ENCODE assay signal across 1 cellular context in the genomic region with DNA sequence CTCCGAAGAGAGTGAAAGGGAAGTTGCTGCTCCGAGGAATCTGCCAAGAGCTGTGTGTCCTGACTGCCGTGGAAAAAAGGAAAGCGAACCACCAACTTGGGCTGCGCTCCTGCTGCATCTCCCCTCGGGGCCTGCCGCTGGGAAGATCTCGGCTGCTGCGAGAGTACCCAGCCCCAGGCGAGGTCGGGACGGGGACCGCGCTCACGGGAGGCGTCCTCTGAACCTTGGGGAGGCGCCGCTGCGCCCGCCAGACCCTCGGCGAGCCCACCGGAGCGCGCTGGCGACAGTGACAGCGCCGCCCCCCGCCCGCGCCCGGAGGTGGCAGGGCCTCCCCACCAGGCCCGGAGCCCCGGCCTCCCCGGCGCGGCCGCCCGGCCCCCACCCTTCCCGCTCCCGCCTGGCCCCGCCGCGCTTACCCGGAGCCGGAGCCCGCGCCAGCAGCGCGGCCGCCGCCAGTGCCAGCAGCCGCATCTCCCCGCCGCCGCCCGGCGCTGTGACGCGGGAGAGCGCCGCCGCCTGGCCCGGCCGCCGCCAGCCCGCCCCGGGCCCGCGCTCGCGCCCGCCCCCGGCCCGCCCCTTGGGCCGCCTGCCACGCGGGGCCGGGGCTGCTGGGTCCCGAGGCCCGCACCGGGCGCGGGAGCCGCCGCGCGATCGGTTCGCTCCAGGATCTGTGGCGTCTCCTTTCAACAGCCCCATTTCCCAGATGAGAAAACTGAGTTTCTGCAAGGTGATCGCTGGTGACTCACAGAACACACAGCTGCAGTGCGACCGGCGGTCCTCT.
TF ChIP-seq lines count a peak whose summit lies in the region.

A gene with protein sequence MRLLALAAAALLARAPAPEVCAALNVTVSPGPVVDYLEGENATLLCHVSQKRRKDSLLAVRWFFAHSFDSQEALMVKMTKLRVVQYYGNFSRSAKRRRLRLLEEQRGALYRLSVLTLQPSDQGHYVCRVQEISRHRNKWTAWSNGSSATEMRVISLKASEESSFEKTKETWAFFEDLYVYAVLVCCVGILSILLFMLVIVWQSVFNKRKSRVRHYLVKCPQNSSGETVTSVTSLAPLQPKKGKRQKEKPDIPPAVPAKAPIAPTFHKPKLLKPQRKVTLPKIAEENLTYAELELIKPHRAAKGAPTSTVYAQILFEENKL (minus strand): TSS at position 508 of the 781 bp plus-strand sequence. CDS start 37 bp downstream, at position 471.

TF ChIP-seq in H1, 55 proteins besides CTCF, POLR2A, EP300 and RAD21 (continued from another document):
- TF ChIP-seq SP2 (IDR thresholded peaks at IDR 0.05; ENCODE audit: low read length) (no peak), CHD1 (IDR thresholded peaks at IDR 0.05; ENCODE audit: low read depth, low read length) (no peak), RBBP5 (IDR thresholded peaks at IDR 0.05; ENCODE audit: borderline replicate concordance, low read depth, low read length) (no peak), SP4 (IDR thresholded peaks at IDR 0.05; ENCODE audit: low read length) (no peak), KDM5A (IDR thresholded peaks at IDR 0.05; ENCODE audit: low read length) (no peak), SP1 (IDR thresholded peaks at IDR 0.05; ENCODE audit: low read depth, low read length) (no peak), RNF2 (IDR thresholded peaks at IDR 0.05; ENCODE audit: borderline replicate concordance, low read depth, low read length, missing control alignments, poor library complexity, severe bottlenecking) (no peak), JUND (IDR thresholded peaks at IDR 0.05; ENCODE audit: low read length) (no peak), TCF12 (IDR thresholded peaks at IDR 0.05; ENCODE audit: low read depth, low read length) (no peak), BCL11A (IDR thresholded peaks at IDR 0.05; ENCODE audit: low read depth in 2 of 2, low read length in 2 of 2) (no peak), SIX5 (IDR thresholded peaks at IDR 0.05; ENCODE audit: low read depth, low read length) (no peak), GTF2F1 (IDR thresholded peaks at IDR 0.05; ENCODE audit: borderline replicate concordance, low read depth, low read length) (no peak), CTBP2 (IDR thresholded peaks at IDR 0.05; ENCODE audit: borderline replicate concordance, insufficient read depth, insufficient read length, low read length) (no peak), MAX (IDR thresholded peaks at IDR 0.05) (0 out of 2 replicates have a peak, but pooled peaks have one; percentile 7), RFX5 (IDR thresholded peaks at IDR 0.05; ENCODE audit: borderline replicate concordance, low read depth, low read length) (no peak), NANOG (IDR thresholded peaks at IDR 0.05; ENCODE audit: insufficient read depth, low read depth, low read length, poor library complexity, severe bottlenecking) (no peak), TAF7 (optimal IDR thresholded peaks at IDR 0.05; ENCODE audit: borderline replicate concordance, low read depth, low read length) (no peak), TEAD4 (IDR thresholded peaks at IDR 0.05; ENCODE audit: low read depth, low read length) (no peak), KDM4A (IDR thresholded peaks at IDR 0.05; ENCODE audit: low read depth, low read length, severe bottlenecking) (peak; percentile 76), CREB1 (IDR thresholded peaks at IDR 0.05) (peak; percentile 22; the same call in 1 of the 2 replicates), EZH2 (IDR thresholded peaks at IDR 0.05; ENCODE audit: low read depth, low read length, severe bottlenecking) (no peak), SRF (IDR thresholded peaks at IDR 0.05; ENCODE audit: low read depth, low read length) (no peak), EGR1 (IDR thresholded peaks at IDR 0.05; ENCODE audit: borderline replicate concordance, low read depth, low read length) (no peak), JUN (IDR thresholded peaks at IDR 0.05; ENCODE audit: low read depth, low read length) (no peak), ZNF274 (IDR thresholded peaks at IDR 0.05; ENCODE audit: borderline replicate concordance, extremely low read depth, low read length) (no peak), CBX8 (IDR thresholded peaks at IDR 0.05; ENCODE audit: borderline replicate concordance, low read depth, low read length) (no peak), SAP30 (IDR thresholded peaks at IDR 0.05; ENCODE audit: insufficient read depth, insufficient replicate concordance, low read length) (no peak), CEBPB (IDR thresholded peaks at IDR 0.05; ENCODE audit: low read depth, low read length) (no peak), POU5F1 (IDR thresholded peaks at IDR 0.05; ENCODE audit: low read depth, low read length) (no peak), KDM1A (IDR thresholded peaks at IDR 0.05; ENCODE audit: borderline replicate concordance, low read length) (peak; percentile 93; the same call in 1 of the 2 replicates), E2F6 (IDR thresholded peaks at IDR 0.05) (no peak), HDAC2 (IDR thresholded peaks at IDR 0.05; ENCODE audit: borderline replicate concordance in 1 of 2, low read depth in 2 of 2, low read length in 2 of 2) (peak in 1 of 2 experiments; percentile 67; a peak in 1 of 4 replicates), MAFK (IDR thresholded peaks at IDR 0.05; ENCODE audit: low read depth, low read length) (no peak), CHD2 (IDR thresholded peaks at IDR 0.05; ENCODE audit: low read length) (peak; percentile 71; the same call in 1 of the 2 replicates)
- TF ChIP-seq, protein P1, sequence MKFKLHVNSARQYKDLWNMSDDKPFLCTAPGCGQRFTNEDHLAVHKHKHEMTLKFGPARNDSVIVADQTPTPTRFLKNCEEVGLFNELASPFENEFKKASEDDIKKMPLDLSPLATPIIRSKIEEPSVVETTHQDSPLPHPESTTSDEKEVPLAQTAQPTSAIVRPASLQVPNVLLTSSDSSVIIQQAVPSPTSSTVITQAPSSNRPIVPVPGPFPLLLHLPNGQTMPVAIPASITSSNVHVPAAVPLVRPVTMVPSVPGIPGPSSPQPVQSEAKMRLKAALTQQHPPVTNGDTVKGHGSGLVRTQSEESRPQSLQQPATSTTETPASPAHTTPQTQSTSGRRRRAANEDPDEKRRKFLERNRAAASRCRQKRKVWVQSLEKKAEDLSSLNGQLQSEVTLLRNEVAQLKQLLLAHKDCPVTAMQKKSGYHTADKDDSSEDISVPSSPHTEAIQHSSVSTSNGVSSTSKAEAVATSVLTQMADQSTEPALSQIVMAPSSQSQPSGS (IDR thresholded peaks at IDR 0.05; ENCODE audit: low read length) = no peak
- TF ChIP-seq, protein P2, sequence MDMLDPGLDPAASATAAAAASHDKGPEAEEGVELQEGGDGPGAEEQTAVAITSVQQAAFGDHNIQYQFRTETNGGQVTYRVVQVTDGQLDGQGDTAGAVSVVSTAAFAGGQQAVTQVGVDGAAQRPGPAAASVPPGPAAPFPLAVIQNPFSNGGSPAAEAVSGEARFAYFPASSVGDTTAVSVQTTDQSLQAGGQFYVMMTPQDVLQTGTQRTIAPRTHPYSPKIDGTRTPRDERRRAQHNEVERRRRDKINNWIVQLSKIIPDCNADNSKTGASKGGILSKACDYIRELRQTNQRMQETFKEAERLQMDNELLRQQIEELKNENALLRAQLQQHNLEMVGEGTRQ (IDR thresholded peaks at IDR 0.05; ENCODE audit: low read length) = no peak
- TF ChIP-seq, protein P3, sequence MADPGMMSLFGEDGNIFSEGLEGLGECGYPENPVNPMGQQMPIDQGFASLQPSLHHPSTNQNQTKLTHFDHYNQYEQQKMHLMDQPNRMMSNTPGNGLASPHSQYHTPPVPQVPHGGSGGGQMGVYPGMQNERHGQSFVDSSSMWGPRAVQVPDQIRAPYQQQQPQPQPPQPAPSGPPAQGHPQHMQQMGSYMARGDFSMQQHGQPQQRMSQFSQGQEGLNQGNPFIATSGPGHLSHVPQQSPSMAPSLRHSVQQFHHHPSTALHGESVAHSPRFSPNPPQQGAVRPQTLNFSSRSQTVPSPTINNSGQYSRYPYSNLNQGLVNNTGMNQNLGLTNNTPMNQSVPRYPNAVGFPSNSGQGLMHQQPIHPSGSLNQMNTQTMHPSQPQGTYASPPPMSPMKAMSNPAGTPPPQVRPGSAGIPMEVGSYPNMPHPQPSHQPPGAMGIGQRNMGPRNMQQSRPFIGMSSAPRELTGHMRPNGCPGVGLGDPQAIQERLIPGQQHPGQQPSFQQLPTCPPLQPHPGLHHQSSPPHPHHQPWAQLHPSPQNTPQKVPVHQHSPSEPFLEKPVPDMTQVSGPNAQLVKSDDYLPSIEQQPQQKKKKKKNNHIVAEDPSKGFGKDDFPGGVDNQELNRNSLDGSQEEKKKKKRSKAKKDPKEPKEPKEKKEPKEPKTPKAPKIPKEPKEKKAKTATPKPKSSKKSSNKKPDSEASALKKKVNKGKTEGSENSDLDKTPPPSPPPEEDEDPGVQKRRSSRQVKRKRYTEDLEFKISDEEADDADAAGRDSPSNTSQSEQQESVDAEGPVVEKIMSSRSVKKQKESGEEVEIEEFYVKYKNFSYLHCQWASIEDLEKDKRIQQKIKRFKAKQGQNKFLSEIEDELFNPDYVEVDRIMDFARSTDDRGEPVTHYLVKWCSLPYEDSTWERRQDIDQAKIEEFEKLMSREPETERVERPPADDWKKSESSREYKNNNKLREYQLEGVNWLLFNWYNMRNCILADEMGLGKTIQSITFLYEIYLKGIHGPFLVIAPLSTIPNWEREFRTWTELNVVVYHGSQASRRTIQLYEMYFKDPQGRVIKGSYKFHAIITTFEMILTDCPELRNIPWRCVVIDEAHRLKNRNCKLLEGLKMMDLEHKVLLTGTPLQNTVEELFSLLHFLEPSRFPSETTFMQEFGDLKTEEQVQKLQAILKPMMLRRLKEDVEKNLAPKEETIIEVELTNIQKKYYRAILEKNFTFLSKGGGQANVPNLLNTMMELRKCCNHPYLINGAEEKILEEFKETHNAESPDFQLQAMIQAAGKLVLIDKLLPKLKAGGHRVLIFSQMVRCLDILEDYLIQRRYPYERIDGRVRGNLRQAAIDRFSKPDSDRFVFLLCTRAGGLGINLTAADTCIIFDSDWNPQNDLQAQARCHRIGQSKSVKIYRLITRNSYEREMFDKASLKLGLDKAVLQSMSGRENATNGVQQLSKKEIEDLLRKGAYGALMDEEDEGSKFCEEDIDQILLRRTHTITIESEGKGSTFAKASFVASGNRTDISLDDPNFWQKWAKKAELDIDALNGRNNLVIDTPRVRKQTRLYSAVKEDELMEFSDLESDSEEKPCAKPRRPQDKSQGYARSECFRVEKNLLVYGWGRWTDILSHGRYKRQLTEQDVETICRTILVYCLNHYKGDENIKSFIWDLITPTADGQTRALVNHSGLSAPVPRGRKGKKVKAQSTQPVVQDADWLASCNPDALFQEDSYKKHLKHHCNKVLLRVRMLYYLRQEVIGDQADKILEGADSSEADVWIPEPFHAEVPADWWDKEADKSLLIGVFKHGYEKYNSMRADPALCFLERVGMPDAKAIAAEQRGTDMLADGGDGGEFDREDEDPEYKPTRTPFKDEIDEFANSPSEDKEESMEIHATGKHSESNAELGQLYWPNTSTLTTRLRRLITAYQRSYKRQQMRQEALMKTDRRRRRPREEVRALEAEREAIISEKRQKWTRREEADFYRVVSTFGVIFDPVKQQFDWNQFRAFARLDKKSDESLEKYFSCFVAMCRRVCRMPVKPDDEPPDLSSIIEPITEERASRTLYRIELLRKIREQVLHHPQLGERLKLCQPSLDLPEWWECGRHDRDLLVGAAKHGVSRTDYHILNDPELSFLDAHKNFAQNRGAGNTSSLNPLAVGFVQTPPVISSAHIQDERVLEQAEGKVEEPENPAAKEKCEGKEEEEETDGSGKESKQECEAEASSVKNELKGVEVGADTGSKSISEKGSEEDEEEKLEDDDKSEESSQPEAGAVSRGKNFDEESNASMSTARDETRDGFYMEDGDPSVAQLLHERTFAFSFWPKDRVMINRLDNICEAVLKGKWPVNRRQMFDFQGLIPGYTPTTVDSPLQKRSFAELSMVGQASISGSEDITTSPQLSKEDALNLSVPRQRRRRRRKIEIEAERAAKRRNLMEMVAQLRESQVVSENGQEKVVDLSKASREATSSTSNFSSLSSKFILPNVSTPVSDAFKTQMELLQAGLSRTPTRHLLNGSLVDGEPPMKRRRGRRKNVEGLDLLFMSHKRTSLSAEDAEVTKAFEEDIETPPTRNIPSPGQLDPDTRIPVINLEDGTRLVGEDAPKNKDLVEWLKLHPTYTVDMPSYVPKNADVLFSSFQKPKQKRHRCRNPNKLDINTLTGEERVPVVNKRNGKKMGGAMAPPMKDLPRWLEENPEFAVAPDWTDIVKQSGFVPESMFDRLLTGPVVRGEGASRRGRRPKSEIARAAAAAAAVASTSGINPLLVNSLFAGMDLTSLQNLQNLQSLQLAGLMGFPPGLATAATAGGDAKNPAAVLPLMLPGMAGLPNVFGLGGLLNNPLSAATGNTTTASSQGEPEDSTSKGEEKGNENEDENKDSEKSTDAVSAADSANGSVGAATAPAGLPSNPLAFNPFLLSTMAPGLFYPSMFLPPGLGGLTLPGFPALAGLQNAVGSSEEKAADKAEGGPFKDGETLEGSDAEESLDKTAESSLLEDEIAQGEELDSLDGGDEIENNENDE (IDR thresholded peaks at IDR 0.05; ENCODE audit: insufficient replicate concordance, low read length) = no peak
